Comparison of ENCODE assay signal across 8 cellular contexts in genomic region chr1:961132-961652, GRCh38. TPM values are rescaled to one million over a fixed set of nuclear protein-coding genes. Genes with fewer than 3 reads are reported as not detected.
DNase-seq lines count a peak whose midpoint lies in the region; ATAC-seq and TF ChIP-seq lines count a peak whose summit lies in the region.

No MANE protein-coding gene starts in this region.

- WGBS in trophoblast cell (ENCODE audit: extremely low coverage, insufficient coverage, insufficient read length): no CpG with 5 or more reads among the region's 54 CpGs

- peak overlapping the region; percentile 68 for H4K91ac ChIP-seq in trophoblast cell (ENCODE audit: low read depth, low read length)

- H3K27me3 ChIP-seq in OCI-LY1 (ENCODE audit: insufficient read depth, low read length) (no peaks in the 10 kb centered on the region), trophoblast cell (ENCODE audit: insufficient read depth, low read length) (peaks cover 3% of the 10 kb centered on the region)

- H4K8ac ChIP-seq in trophoblast cell (ENCODE audit: low read depth, low read length): peak overlapping the region; percentile 50

- H3K79me2 ChIP-seq in OCI-LY1 (ENCODE audit: insufficient read depth, low read length) (peaks cover 12% of the 10 kb centered on the region), trophoblast cell (ENCODE audit: control insufficient read depth, insufficient read depth, low read length, poor library complexity) (peaks cover 5% of the 10 kb centered on the region)

- H3K79me1 ChIP-seq in trophoblast cell (ENCODE audit: low read length): peaks cover 10% of the 10 kb centered on the region

- no peak overlapping the region for H2AK5ac ChIP-seq in trophoblast cell (ENCODE audit: low read length)

- ATAC-seq in GM21576 (IDR thresholded peaks at IDR 0.05; ENCODE audit: unreplicated experiment): no peak
- no peak for ATAC-seq in GM21528 (IDR thresholded peaks at IDR 0.05; ENCODE audit: low FRiP score, unreplicated experiment)

- no peaks in the 10 kb centered on the region for H3K9me2 ChIP-seq in OCI-LY1 (ENCODE audit: low read depth, low read length)

- H3K4ac ChIP-seq in trophoblast cell (ENCODE audit: low read depth, low read length): no peak overlapping the region

- peaks cover 31% of the 10 kb centered on the region for H3K4me1 ChIP-seq in OCI-LY1 (ENCODE audit: insufficient read depth, low read length, severe bottlenecking)
- peaks cover 10 to 21% of the 10 kb centered on the region in 2 experiments for H3K4me1 ChIP-seq in trophoblast cell (ENCODE audit: control insufficient read depth in 1 of 2, insufficient read depth in 2 of 2, low read length in 2 of 2)

- no peak overlapping the region for H2BK12ac ChIP-seq in trophoblast cell (ENCODE audit: low read length)

- no peak for TF ChIP-seq CTCF in OCI-LY1 (IDR thresholded peaks at IDR 0.05; ENCODE audit: low read length)
- TF ChIP-seq CTCF in epithelial cell of proximal tubule (conservative IDR thresholded peaks at IDR 0.05; ENCODE audit: low read depth, low read length): no peak

- peak overlapping the region; percentile 47 for H3K18ac ChIP-seq in trophoblast cell (ENCODE audit: low read length)

- DNase-seq in D341Med (ENCODE audit: low spot score) (peak; percentile 70), epithelial cell of proximal tubule (ENCODE audit: low read depth) (no peak), trophoblast cell (peak; percentile 46 to 71), NCI-H2029 treated with DMSO at 0.1 percent for 48 hours (lab: John Stamatoyannopoulos, UW) (no peak)
- DNase-seq in activated effector memory CD4-positive, alpha-beta T cell treated with Interleukin-2 at 50 U/mL for 16 hours: no peak

- no peak overlapping the region for H3K23ac ChIP-seq in trophoblast cell (ENCODE audit: low read length)

- H3K9me3 ChIP-seq in OCI-LY1 (ENCODE audit: low read length) (no peaks in the 10 kb centered on the region), trophoblast cell (ENCODE audit: insufficient read depth, low read depth, low read length) (peaks cover 4% of the 10 kb centered on the region)

- H2BK5ac ChIP-seq in trophoblast cell (ENCODE audit: low read depth, low read length, poor library complexity): no peak overlapping the region

- peaks cover 10% of the 10 kb centered on the region for H3K36me3 ChIP-seq in OCI-LY1 (ENCODE audit: insufficient read depth, low read length)
- peaks cover 36 to 47% of the 10 kb centered on the region in 2 experiments for H3K36me3 ChIP-seq in trophoblast cell (ENCODE audit: control insufficient read depth in 1 of 2, insufficient read depth in 2 of 2, low read length in 2 of 2)

- H3K14ac ChIP-seq in trophoblast cell (ENCODE audit: low read length): peak overlapping the region; percentile 37

- H3F3A ChIP-seq in OCI-LY1 (ENCODE audit: insufficient read depth, low read length): no peaks in the 10 kb centered on the region

- H3K27ac ChIP-seq in OCI-LY1 (ENCODE audit: low read depth, low read length, poor library complexity, severe bottlenecking) (no peak overlapping the region), trophoblast cell (ENCODE audit: low read depth, low read length) (no peak overlapping the region)

- H3K4me3 ChIP-seq in OCI-LY1 (ENCODE audit: low read depth, low read length, poor library complexity, severe bottlenecking) (peak overlapping the region; percentile 98), epithelial cell of proximal tubule (ENCODE audit: low read depth, low read length) (peak overlapping the region; percentile 75), trophoblast cell (ENCODE audit: low read depth, low read length) (peak overlapping the region; percentile 96)

- peak overlapping the region; percentile 67; the same call in 1 of the 2 replicates for H3K9ac ChIP-seq in OCI-LY1 (ENCODE audit: low read length)
- H3K9ac ChIP-seq in trophoblast cell (ENCODE audit: low read length): peak overlapping the region; percentile 5

- H3K4me2 ChIP-seq in OCI-LY1 (ENCODE audit: low read length) (peak overlapping the region; percentile 76), trophoblast cell (ENCODE audit: low read length) (peak overlapping the region; percentile 88)

- no peaks in the 10 kb centered on the region for H4K20me1 ChIP-seq in OCI-LY1 (ENCODE audit: insufficient read depth, low read length)

- H4K12ac ChIP-seq in trophoblast cell (ENCODE audit: low read depth, low read length): peak overlapping the region; percentile 51

- H2AFZ ChIP-seq in OCI-LY1 (ENCODE audit: low read length) (no peak overlapping the region), trophoblast cell (ENCODE audit: insufficient read depth, low read length, poor library complexity) (peak overlapping the region; percentile 67)

- no peak overlapping the region for H2BK120ac ChIP-seq in trophoblast cell (ENCODE audit: insufficient read depth, low read length, poor library complexity)

RNA-seq across cellular contexts. Expression of gene KLHL17, which starts 0.8 kb away (rescaled TPM):
- total RNA-seq in epithelial cell of proximal tubule: 11.9 and 33.3 TPM in 2 replicates
- polyA plus RNA-seq in trophoblast cell (2013): 18.1 and 18.5 TPM in 2 replicates

RNA-seq across cellular contexts. Expression of gene NOC2L, which starts 2.1 kb away (rescaled TPM):
- total RNA-seq in epithelial cell of proximal tubule: 73.9 and 132 TPM in 2 replicates
- polyA plus RNA-seq in trophoblast cell (2013): 41.5 and 42.0 TPM in 2 replicates

RNA-seq across cellular contexts. Expression of gene PLEKHN1, which starts 5.1 kb away (rescaled TPM):
- 3.1 and 6.8 TPM in 2 replicates for total RNA-seq in epithelial cell of proximal tubule
- polyA plus RNA-seq in trophoblast cell (2013): 1.9 and 2.1 TPM in 2 replicates

RNA-seq across cellular contexts. Expression of gene PERM1, which starts 20.7 kb away (rescaled TPM):
- not detected in 2 replicates for total RNA-seq in epithelial cell of proximal tubule
- polyA plus RNA-seq in trophoblast cell (2013): not detected in 2 replicates

RNA-seq across cellular contexts. Expression of gene SAMD11, which starts 37.5 kb away (rescaled TPM):
- 0.51 and 3.5 TPM in 2 replicates for total RNA-seq in epithelial cell of proximal tubule
- 16.6 and 18.4 TPM in 2 replicates for polyA plus RNA-seq in trophoblast cell (2013)

Comparison
In these comparisons a context has a peak if more than half of its experiments do, and no peak if none do; other contexts are left out.
1. DNase-seq: peak in D341Med (single experiment) and trophoblast cell (2 of 2); none in epithelial cell of proximal tubule (single experiment), activated effector memory CD4-positive, alpha-beta T cell treated with Interleukin-2 at 50 U/mL for 16 hours (single experiment) and NCI-H2029 treated with DMSO at 0.1 percent for 48 hours (single experiment).
2. Peak in every context shown above with its lines, with median percentiles within 50 percentile points of each other: H3K4me3 ChIP-seq.